ENCODE assay signal across 30 cellular contexts in genomic region chr17:8257801-8258200, GRCh38. TPM values are rescaled to one million over a fixed set of nuclear protein-coding genes. Genes with fewer than 3 reads are reported as not detected.
"Had no signal": no experiment of that assay in that cellular context is flagged by ENCODE, and none has a peak within 500 bp of the region (broad histone marks: within the 10 kb centered on the region; RNA-seq: fewer than 3 reads in every experiment).

No MANE protein-coding gene starts in this region.

- H3K4me2 ChIP-seq: neural progenitor cell had no signal

- H3K9ac ChIP-seq: neural progenitor cell, parathyroid adenoma had no signal

- H3K27me3 ChIP-seq: neural progenitor cell, ovary, right lobe of liver, sigmoid colon, spleen, stomach, thyroid gland, tibial nerve, upper lobe of left lung, vagina had no signal

- FAIRE-seq: small intestine, urothelium cell line had no signal

- ATAC-seq: naive thymus-derived CD4-positive, alpha-beta T cell; natural killer cell; psoas muscle; right cardiac atrium; right lobe of liver; stimulated activated naive B cell treated with anti-CD40 and anti-IgM and Interleukin-4, amounts not matched to agents 10 μg/mL and 1 μg/mL and 100 μg/mL, for 72 hours had no signal

- H3K9me3 ChIP-seq: ovary, psoas muscle, right lobe of liver, sigmoid colon, spleen, stomach, thoracic aorta, thyroid gland, tibial nerve, upper lobe of left lung, vagina had no signal

- H3K4me3 ChIP-seq: neural progenitor cell, ovary, psoas muscle, right lobe of liver, sigmoid colon, spleen, stomach, thoracic aorta, thyroid gland, tibial nerve, upper lobe of left lung, vagina had no signal

- H3K36me3 ChIP-seq: ovary had no signal

- DNase-seq: naive thymus-derived CD4-positive, alpha-beta T cell; natural killer cell; occipital lobe; ovary; psoas muscle; right cardiac atrium; right lobe of liver; sigmoid colon; small intestine; spleen; stimulated activated CD4-positive, alpha-beta T cell treated with anti-CD3 and anti-CD28 coated beads, Interleukin-12 subunit alpha, Interleukin-12 subunit beta, amount 100 ng/mL, for 4 hours; stimulated activated CD4-positive, alpha-beta T cell treated with anti-CD3 and anti-CD28 coated beads, Interleukin-1b, Interleukin-23, amount 100 ng/mL, for 48 hours; stimulated activated CD4-positive, alpha-beta T cell treated with anti-CD3 and anti-CD28 coated beads, Interleukin-4, amount 100 ng/mL, for 1 hour; stimulated activated CD4-positive, alpha-beta T cell treated with anti-CD3 and anti-CD28 coated beads, Interleukin-4, amount 100 ng/mL, for 4 hours; stimulated activated CD8-positive, alpha-beta memory T cell treated with anti-CD3 and anti-CD28 coated beads, Interleukin-4, amount 100 ng/mL, for 48 hours; stimulated activated naive B cell treated with anti-CD40 and anti-IgM and Interleukin-4, amounts not matched to agents 10 μg/mL and 1 μg/mL and 100 μg/mL, for 72 hours; stimulated activated naive CD4-positive, alpha-beta T cell treated with Interleukin-2 at 50 U/mL for 16 hours; stomach; thyroid gland; trophoblast cell; upper lobe of left lung had no signal

- H3K27ac ChIP-seq: neural progenitor cell, ovary, parathyroid adenoma, psoas muscle, right lobe of liver, sigmoid colon, spleen, stomach, thoracic aorta, thyroid gland, tibial nerve, upper lobe of left lung, vagina had no signal

- H3K4me3 Mint-ChIP-seq: naive thymus-derived CD4-positive, alpha-beta T cell; natural killer cell; nephron; neural progenitor cell; stimulated activated naive B cell treated with anti-CD40 and anti-IgM and Interleukin-4, amounts not matched to agents 10 μg/mL and 1 μg/mL and 100 μg/mL, for 72 hours; stimulated activated naive CD8-positive, alpha-beta T cell treated with anti-CD3 and anti-CD28 coated beads, Interleukin-15, Interleukin-2, amounts not matched to agents 100 ng/mL and 50 ng/mL, for 24 hours had no signal

- H3K4me1 ChIP-seq: neural progenitor cell, parathyroid adenoma, psoas muscle, right lobe of liver, sigmoid colon, spleen, stomach, thyroid gland, tibial nerve, upper lobe of left lung, vagina had no signal

- H2AFZ ChIP-seq: neural progenitor cell, parathyroid adenoma had no signal

- H3K79me2 ChIP-seq: parathyroid adenoma had no signal

- H3K9me3 Mint-ChIP-seq: naive thymus-derived CD4-positive, alpha-beta T cell; natural killer cell; nephron; neural progenitor cell; stimulated activated naive B cell treated with anti-CD40 and anti-IgM and Interleukin-4, amounts not matched to agents 10 μg/mL and 1 μg/mL and 100 μg/mL, for 72 hours; stimulated activated naive CD8-positive, alpha-beta T cell treated with anti-CD3 and anti-CD28 coated beads, Interleukin-15, Interleukin-2, amounts not matched to agents 100 ng/mL and 50 ng/mL, for 24 hours had no signal

- H3K27ac Mint-ChIP-seq: naive thymus-derived CD4-positive, alpha-beta T cell; natural killer cell; nephron; neural progenitor cell; progenitor cell of endocrine pancreas; stimulated activated naive B cell treated with anti-CD40 and anti-IgM and Interleukin-4, amounts not matched to agents 10 μg/mL and 1 μg/mL and 100 μg/mL, for 72 hours; stimulated activated naive CD8-positive, alpha-beta T cell treated with anti-CD3 and anti-CD28 coated beads, Interleukin-15, Interleukin-2, amounts not matched to agents 100 ng/mL and 50 ng/mL, for 24 hours had no signal

- H3K36me3 Mint-ChIP-seq: natural killer cell had no signal

- H3K4me1 Mint-ChIP-seq: natural killer cell; nephron; neural progenitor cell; stimulated activated naive B cell treated with anti-CD40 and anti-IgM and Interleukin-4, amounts not matched to agents 10 μg/mL and 1 μg/mL and 100 μg/mL, for 72 hours had no signal

RNA-seq across cellular contexts. Expression of gene AURKB, which starts 47.4 kb away (rescaled TPM):
- total RNA-seq: vagina had no signal
- polyA plus RNA-seq: naive thymus-derived CD4-positive, alpha-beta T cell had no signal
